8 cellular contexts compared by ENCODE assay signal in the genomic region with DNA sequence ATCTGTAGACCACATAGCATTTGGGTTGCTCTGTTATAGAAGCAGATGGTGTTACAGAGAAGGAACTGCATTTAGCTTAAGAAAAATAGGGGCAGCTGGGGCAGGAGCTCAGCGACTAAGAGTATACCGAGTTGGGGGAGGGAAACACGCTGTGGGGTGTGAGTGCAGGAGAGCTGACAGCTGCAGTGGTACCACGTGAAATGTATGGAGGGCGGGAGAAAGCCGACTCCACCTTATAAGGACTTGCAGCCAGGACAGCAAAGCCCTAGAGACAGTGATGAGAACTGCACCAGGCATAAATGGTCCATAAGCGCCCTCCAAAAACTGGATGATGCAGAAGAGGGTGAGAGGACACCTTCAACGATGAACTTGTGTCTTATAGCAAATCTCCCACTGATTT.
DNase-seq lines count a peak whose midpoint lies in the region; ATAC-seq and TF ChIP-seq lines count a peak whose summit lies in the region.

No MANE protein-coding gene starts in this region.

- peaks cover 82% of the 10 kb centered on the region for H3K4me1 Mint-ChIP-seq in stimulated activated memory B cell treated with anti-CD40 and anti-IgM and Interleukin-4, amounts not matched to agents 10 μg/mL and 1 μg/mL and 100 μg/mL, for 72 hours

- H3K27ac Mint-ChIP-seq in stimulated activated memory B cell treated with anti-CD40 and anti-IgM and Interleukin-4, amounts not matched to agents 10 μg/mL and 1 μg/mL and 100 μg/mL, for 72 hours: peak overlapping the region; percentile 51

- H3K27ac ChIP-seq in foreskin keratinocyte: no peak overlapping the region

- H3K4me3 Mint-ChIP-seq in stimulated activated memory B cell treated with anti-CD40 and anti-IgM and Interleukin-4, amounts not matched to agents 10 μg/mL and 1 μg/mL and 100 μg/mL, for 72 hours: no peak overlapping the region

- TF ChIP-seq CTCF in GM10266 (IDR thresholded peaks at IDR 0.05; ENCODE audit: control insufficient read depth, insufficient read depth, low read depth, missing control alignments) (peak; percentile 30), foreskin keratinocyte (conservative IDR thresholded peaks at IDR 0.05) (no peak)

- ATAC-seq in GM21390 (IDR thresholded peaks at IDR 0.05; ENCODE audit: unreplicated experiment): peak; percentile 78
- peak; percentile 78 for ATAC-seq in HG03571 (IDR thresholded peaks at IDR 0.05; ENCODE audit: unreplicated experiment)
- peak; percentile 34 for ATAC-seq in foreskin keratinocyte
- peak; percentile 91 for ATAC-seq in stimulated activated memory B cell treated with anti-CD40 and anti-IgM and Interleukin-4, amounts not matched to agents 10 μg/mL and 1 μg/mL and 100 μg/mL, for 72 hours

- DNase-seq in GM10266 (ENCODE audit: extremely low spot score) (peak; percentile 82), RPMI8226 (peak; percentile 48), foreskin keratinocyte (no peak), EL (no peak), NCI-H1092 treated with DMSO at 0.1 percent for 48 hours (lab: John Stamatoyannopoulos, UW) (no peak)

- H3K36me3 Mint-ChIP-seq in stimulated activated memory B cell treated with anti-CD40 and anti-IgM and Interleukin-4, amounts not matched to agents 10 μg/mL and 1 μg/mL and 100 μg/mL, for 72 hours: no peaks in the 10 kb centered on the region

- no peaks in the 10 kb centered on the region for H3K4me1 ChIP-seq in foreskin keratinocyte

- no peaks in the 10 kb centered on the region for H3K27me3 Mint-ChIP-seq in stimulated activated memory B cell treated with anti-CD40 and anti-IgM and Interleukin-4, amounts not matched to agents 10 μg/mL and 1 μg/mL and 100 μg/mL, for 72 hours

- H3K9me3 Mint-ChIP-seq in stimulated activated memory B cell treated with anti-CD40 and anti-IgM and Interleukin-4, amounts not matched to agents 10 μg/mL and 1 μg/mL and 100 μg/mL, for 72 hours: no peaks in the 10 kb centered on the region

- H3K27me3 ChIP-seq in foreskin keratinocyte: peaks cover 3% of the 10 kb centered on the region

Comparison
In these comparisons a context has a peak if more than half of its experiments do, and no peak if none do; other contexts are left out.
1. DNase-seq: peak in GM10266 (single experiment) and RPMI8226 (single experiment); none in foreskin keratinocyte (0 of 2), EL (single experiment) and NCI-H1092 treated with DMSO at 0.1 percent for 48 hours (single experiment).
2. ATAC-seq: peak in every context shown above with its lines; median percentile 91 in stimulated activated memory B cell treated with anti-CD40 and anti-IgM and Interleukin-4, amounts not matched to agents 10 μg/mL and 1 μg/mL and 100 μg/mL, for 72 hours; 78 in GM21390; 78 in HG03571; 34 in foreskin keratinocyte.